Comparison of ENCODE assay signal across 8 cellular contexts in the genomic region with DNA sequence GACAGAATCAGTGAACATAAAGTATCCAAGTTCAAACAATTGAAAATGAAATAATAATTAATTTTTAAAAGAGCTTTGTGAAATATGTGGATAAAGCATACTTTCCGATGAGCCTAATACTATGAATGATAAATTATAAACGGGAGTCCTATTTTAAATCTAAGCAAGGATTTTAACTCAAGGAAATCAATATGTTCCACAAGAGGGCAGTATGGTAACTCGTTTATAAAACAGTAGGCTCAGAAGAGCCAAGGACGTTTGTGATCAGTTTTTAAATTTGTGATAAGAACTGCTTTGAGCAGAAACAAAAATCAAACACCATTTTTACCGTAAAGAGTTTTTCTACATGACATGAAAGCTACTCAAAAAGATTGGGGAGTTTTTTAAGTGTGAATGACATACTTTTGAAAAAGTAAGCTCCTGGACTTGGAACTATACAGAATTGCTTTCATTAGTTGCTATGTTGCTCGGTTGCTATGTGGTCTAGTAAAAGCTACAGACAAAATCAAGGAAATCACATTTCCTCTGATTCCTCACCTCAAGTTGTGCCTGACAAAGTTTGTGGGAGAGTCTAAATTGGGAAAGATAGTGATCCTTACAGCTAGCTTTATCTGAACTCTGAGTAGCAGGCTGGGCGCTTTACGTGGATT. TPM values are rescaled to one million over a fixed set of nuclear protein-coding genes. Genes with fewer than 3 reads are reported as not detected.
DNase-seq lines count a peak whose midpoint lies in the region; ATAC-seq and TF ChIP-seq lines count a peak whose summit lies in the region.

No MANE protein-coding gene starts in this region.

- H4K20me1 ChIP-seq in smooth muscle cell (ENCODE audit: low read depth) = no peaks in the 10 kb centered on the region

- H3K4me1 Mint-ChIP-seq in T-helper 17 cell (peaks cover 4% of the 10 kb centered on the region), glutamatergic neuron (ENCODE audit: low read depth, unreplicated experiment) (no peaks in the 10 kb centered on the region)

- H3K27me3 Mint-ChIP-seq in T-helper 17 cell = peaks cover 62% of the 10 kb centered on the region
- H3K27me3 Mint-ChIP-seq in glutamatergic neuron (ENCODE audit: unreplicated experiment) = peaks cover 2% of the 10 kb centered on the region

- H3K27ac ChIP-seq in smooth muscle cell (ENCODE audit: low read depth) = no peak overlapping the region

- peak; percentile 61 for ATAC-seq in T-helper 17 cell

- no peaks in the 10 kb centered on the region for H3K4me1 ChIP-seq in smooth muscle cell (ENCODE audit: low read depth)

- H3K27me3 ChIP-seq in smooth muscle cell (ENCODE audit: low read depth) = peaks cover 40% of the 10 kb centered on the region

- H3K79me2 ChIP-seq in smooth muscle cell (ENCODE audit: low read depth) = no peaks in the 10 kb centered on the region

- TF ChIP-seq CTCF in LNCAP (IDR thresholded peaks at IDR 0.05) = peak; percentile 63
- peak; percentile 64 for TF ChIP-seq CTCF in glutamatergic neuron (IDR thresholded peaks at IDR 0.05; ENCODE audit: partially characterized antibody, unreplicated experiment)
- TF ChIP-seq CTCF in smooth muscle cell (IDR thresholded peaks at IDR 0.05; ENCODE audit: borderline replicate concordance, insufficient read depth, poor library complexity, severe bottlenecking) = peak; percentile 50

- no peaks in the 10 kb centered on the region for H3K36me3 ChIP-seq in smooth muscle cell (ENCODE audit: low read depth)

- H2AFZ ChIP-seq in smooth muscle cell (ENCODE audit: low read depth) = no peak overlapping the region

- 40% methylated on average over 8 of the region's 8 CpGs for WGBS in smooth muscle cell (ENCODE audit: low lambda C conversion rate)

- H3K4me3 ChIP-seq in smooth muscle cell = no peak overlapping the region

- no peaks in the 10 kb centered on the region for H3K9me3 Mint-ChIP-seq in glutamatergic neuron (ENCODE audit: unreplicated experiment)

- DNase-seq in DMS79 treated with DMSO at 0.1 percent for 48 hours (lab: John Stamatoyannopoulos, UW) (peak; percentile 32), T-helper 17 cell (no peak), glutamatergic neuron (no peak), smooth muscle cell (lab: John Stamatoyannopoulos, UW; ENCODE audit: unreplicated experiment) (no peak), iPS-NIHi7 (ENCODE audit: extremely low spot score) (no peak)
- DNase-seq in activated CD4-positive, CD25-positive, alpha-beta regulatory T cell (lab: John Stamatoyannopoulos, UW) = no peak
- DNase-seq in activated naive CD4-positive, alpha-beta T cell (lab: John Stamatoyannopoulos, UW) = no peak

- H3K27ac Mint-ChIP-seq in T-helper 17 cell (no peak overlapping the region), glutamatergic neuron (ENCODE audit: unreplicated experiment) (no peak overlapping the region)

- no peak overlapping the region for H3K9ac ChIP-seq in smooth muscle cell (ENCODE audit: low read depth)

- H3K36me3 Mint-ChIP-seq in T-helper 17 cell (ENCODE audit: low read depth) (peaks cover 5% of the 10 kb centered on the region), glutamatergic neuron (ENCODE audit: unreplicated experiment) (no peaks in the 10 kb centered on the region)

- H3F3A ChIP-seq in smooth muscle cell (ENCODE audit: low read depth) = no peaks in the 10 kb centered on the region

- H3K4me3 Mint-ChIP-seq in T-helper 17 cell = no peak overlapping the region
- H3K4me3 Mint-ChIP-seq in glutamatergic neuron (ENCODE audit: unreplicated experiment) = no peak overlapping the region

- H3K9me3 ChIP-seq in T-helper 17 cell (ENCODE audit: control insufficient read depth, low read length, poor library complexity, severe bottlenecking) (no peaks in the 10 kb centered on the region), smooth muscle cell (replicated peaks; ENCODE audit: low read depth) (no peaks in the 10 kb centered on the region)

- H3K4me2 ChIP-seq in smooth muscle cell = no peak overlapping the region

RNA-seq across cellular contexts. Expression of gene TEKT1, which starts 11.8 kb away (rescaled TPM):
- total RNA-seq in T-helper 17 cell = under 1 TPM in 1 of 2 donors, not detected in 1; 0.37 TPM
- total RNA-seq in glutamatergic neuron (ENCODE audit: unreplicated experiment) = not detected
- not detected in 2 replicates for total RNA-seq in smooth muscle cell
- polyA plus RNA-seq in smooth muscle cell = not detected in 2 replicates
